ENCODE assay signal across 1 cellular context in the genomic region with DNA sequence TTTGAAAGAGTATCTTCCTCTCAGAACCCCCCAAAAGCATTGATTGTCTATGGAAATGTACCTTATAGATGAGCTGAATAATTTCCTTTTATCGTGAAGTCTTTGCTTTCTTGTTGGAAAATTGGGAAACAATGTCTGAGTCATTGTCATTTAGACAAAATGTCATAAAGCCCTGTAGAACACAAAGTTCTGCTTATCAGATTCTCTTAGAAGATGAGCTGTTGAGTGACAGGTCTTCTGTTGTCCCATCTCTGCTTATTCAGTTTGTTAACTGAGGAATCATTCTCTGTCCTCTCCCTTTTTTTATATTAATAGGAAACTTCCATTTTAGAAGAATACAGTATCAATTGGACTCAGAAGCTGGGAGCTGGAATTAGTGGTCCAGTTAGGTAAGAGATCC.
TF ChIP-seq lines count a peak whose summit lies in the region.

No MANE protein-coding gene starts in this region.

TF ChIP-seq in WTC11, 78 proteins besides CTCF, POLR2A, EP300 and RAD21 (continued from another document):
- TF ChIP-seq, protein P1, sequence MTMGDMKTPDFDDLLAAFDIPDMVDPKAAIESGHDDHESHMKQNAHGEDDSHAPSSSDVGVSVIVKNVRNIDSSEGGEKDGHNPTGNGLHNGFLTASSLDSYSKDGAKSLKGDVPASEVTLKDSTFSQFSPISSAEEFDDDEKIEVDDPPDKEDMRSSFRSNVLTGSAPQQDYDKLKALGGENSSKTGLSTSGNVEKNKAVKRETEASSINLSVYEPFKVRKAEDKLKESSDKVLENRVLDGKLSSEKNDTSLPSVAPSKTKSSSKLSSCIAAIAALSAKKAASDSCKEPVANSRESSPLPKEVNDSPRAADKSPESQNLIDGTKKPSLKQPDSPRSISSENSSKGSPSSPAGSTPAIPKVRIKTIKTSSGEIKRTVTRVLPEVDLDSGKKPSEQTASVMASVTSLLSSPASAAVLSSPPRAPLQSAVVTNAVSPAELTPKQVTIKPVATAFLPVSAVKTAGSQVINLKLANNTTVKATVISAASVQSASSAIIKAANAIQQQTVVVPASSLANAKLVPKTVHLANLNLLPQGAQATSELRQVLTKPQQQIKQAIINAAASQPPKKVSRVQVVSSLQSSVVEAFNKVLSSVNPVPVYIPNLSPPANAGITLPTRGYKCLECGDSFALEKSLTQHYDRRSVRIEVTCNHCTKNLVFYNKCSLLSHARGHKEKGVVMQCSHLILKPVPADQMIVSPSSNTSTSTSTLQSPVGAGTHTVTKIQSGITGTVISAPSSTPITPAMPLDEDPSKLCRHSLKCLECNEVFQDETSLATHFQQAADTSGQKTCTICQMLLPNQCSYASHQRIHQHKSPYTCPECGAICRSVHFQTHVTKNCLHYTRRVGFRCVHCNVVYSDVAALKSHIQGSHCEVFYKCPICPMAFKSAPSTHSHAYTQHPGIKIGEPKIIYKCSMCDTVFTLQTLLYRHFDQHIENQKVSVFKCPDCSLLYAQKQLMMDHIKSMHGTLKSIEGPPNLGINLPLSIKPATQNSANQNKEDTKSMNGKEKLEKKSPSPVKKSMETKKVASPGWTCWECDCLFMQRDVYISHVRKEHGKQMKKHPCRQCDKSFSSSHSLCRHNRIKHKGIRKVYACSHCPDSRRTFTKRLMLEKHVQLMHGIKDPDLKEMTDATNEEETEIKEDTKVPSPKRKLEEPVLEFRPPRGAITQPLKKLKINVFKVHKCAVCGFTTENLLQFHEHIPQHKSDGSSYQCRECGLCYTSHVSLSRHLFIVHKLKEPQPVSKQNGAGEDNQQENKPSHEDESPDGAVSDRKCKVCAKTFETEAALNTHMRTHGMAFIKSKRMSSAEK (CRISPR knock-in tag; IDR thresholded peaks at IDR 0.05; ENCODE audit: borderline replicate concordance): no peak
- TF ChIP-seq, protein P2, sequence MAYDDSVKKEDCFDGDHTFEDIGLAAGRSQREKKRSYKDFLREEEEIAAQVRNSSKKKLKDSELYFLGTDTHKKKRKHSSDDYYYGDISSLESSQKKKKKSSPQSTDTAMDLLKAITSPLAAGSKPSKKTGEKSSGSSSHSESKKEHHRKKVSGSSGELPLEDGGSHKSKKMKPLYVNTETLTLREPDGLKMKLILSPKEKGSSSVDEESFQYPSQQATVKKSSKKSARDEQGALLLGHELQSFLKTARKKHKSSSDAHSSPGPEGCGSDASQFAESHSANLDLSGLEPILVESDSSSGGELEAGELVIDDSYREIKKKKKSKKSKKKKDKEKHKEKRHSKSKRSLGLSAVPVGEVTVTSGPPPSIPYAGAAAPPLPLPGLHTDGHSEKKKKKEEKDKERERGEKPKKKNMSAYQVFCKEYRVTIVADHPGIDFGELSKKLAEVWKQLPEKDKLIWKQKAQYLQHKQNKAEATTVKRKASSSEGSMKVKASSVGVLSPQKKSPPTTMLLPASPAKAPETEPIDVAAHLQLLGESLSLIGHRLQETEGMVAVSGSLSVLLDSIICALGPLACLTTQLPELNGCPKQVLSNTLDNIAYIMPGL (CRISPR knock-in tag; IDR thresholded peaks at IDR 0.05): no peak
- TF ChIP-seq ZNF232 (CRISPR knock-in tag; IDR thresholded peaks at IDR 0.05) (no peak), RORB (CRISPR knock-in tag; IDR thresholded peaks at IDR 0.05) (no peak)
- TF ChIP-seq, protein P3, sequence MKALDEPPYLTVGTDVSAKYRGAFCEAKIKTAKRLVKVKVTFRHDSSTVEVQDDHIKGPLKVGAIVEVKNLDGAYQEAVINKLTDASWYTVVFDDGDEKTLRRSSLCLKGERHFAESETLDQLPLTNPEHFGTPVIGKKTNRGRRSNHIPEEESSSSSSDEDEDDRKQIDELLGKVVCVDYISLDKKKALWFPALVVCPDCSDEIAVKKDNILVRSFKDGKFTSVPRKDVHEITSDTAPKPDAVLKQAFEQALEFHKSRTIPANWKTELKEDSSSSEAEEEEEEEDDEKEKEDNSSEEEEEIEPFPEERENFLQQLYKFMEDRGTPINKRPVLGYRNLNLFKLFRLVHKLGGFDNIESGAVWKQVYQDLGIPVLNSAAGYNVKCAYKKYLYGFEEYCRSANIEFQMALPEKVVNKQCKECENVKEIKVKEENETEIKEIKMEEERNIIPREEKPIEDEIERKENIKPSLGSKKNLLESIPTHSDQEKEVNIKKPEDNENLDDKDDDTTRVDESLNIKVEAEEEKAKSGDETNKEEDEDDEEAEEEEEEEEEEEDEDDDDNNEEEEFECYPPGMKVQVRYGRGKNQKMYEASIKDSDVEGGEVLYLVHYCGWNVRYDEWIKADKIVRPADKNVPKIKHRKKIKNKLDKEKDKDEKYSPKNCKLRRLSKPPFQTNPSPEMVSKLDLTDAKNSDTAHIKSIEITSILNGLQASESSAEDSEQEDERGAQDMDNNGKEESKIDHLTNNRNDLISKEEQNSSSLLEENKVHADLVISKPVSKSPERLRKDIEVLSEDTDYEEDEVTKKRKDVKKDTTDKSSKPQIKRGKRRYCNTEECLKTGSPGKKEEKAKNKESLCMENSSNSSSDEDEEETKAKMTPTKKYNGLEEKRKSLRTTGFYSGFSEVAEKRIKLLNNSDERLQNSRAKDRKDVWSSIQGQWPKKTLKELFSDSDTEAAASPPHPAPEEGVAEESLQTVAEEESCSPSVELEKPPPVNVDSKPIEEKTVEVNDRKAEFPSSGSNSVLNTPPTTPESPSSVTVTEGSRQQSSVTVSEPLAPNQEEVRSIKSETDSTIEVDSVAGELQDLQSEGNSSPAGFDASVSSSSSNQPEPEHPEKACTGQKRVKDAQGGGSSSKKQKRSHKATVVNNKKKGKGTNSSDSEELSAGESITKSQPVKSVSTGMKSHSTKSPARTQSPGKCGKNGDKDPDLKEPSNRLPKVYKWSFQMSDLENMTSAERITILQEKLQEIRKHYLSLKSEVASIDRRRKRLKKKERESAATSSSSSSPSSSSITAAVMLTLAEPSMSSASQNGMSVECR (CRISPR knock-in tag; IDR thresholded peaks at IDR 0.05; ENCODE audit: borderline replicate concordance): no peak
